Comparison of ENCODE assay signal across 8 cellular contexts in genomic region chr19:47255947-47256687, GRCh38. TPM values are rescaled to one million over a fixed set of nuclear protein-coding genes. Genes with fewer than 3 reads are reported as not detected.
DNase-seq lines count a peak whose midpoint lies in the region; ATAC-seq and TF ChIP-seq lines count a peak whose summit lies in the region.

TSS of gene CCDC9 (plus strand) at chr19:47256525. CDS start at chr19:47258401, 1,876 bp downstream.

- ATAC-seq in HG03175 (IDR thresholded peaks at IDR 0.05; ENCODE audit: unreplicated experiment) (peak; percentile 56), activated B cell treated with CpG ODN at 0.5 μM for 24 hours (ENCODE audit: low read depth) (no peak), left lobe of liver (peak; percentile 56)

- H3K27me3 Mint-ChIP-seq in activated B cell treated with CpG ODN at 0.5 μM for 24 hours = no peaks in the 10 kb centered on the region

- intact Hi-C loops in activated B cell treated with CpG ODN at 0.5 μM for 24 hours (cut with micrococcal nuclease) = loop anchor here (1.0 to 2.0 kb wide), 6 partner anchors 12 to 395 kb away; partner anchors contain the start of genes ARHGAP35, DHX34, TMEM160 and ZC3H4

- peaks cover 38% of the 10 kb centered on the region for H3K4me1 Mint-ChIP-seq in activated B cell treated with CpG ODN at 0.5 μM for 24 hours

- peak within 1 kb of the TSS; percentile 99 for H3K27ac ChIP-seq in cingulate gyrus (ENCODE audit: low read depth, low read length)

- TF ChIP-seq POLR2A in GM18951 (IDR thresholded peaks at IDR 0.05; ENCODE audit: extremely low read depth, insufficient read depth, insufficient read length) = peak; percentile 69

- peaks cover 41% of the 10 kb centered on the region for H3K36me3 Mint-ChIP-seq in activated B cell treated with CpG ODN at 0.5 μM for 24 hours (ENCODE audit: low read depth)

- peak within 1 kb of the TSS; percentile 93 for H3K4me3 Mint-ChIP-seq in activated B cell treated with CpG ODN at 0.5 μM for 24 hours

- CTCF ChIA-PET in activated B cell treated with CpG ODN at 0.5 μM for 24 hours (lab: Charles Lee) = interaction anchor here (1.0 to 1.8 kb wide), 6 partner anchors 8 to 93 kb away, joined by 4 to 18 read pairs (median 9); partner anchors contain the start of genes DHX34 and INAFM1

- in situ Hi-C loops in GM18951 (cut with MboI; ENCODE audit: low sequenced_read_pairs, unreplicated experiment) = loop anchor here (10.0 kb wide), 1 partner anchor 111 kb away; no protein-coding TSS in a partner anchor

- POLR2A ChIA-PET in activated B cell treated with CpG ODN at 0.5 μM for 24 hours (lab: Charles Lee) = interaction anchor here (0.6 to 3.3 kb wide), 43 partner anchors 9 to 1353 kb away, joined by 3 to 144 read pairs (median 5); partner anchors contain the start of genes DHX34, INAFM1, KPTN and NAPA

- H3K9me3 Mint-ChIP-seq in activated B cell treated with CpG ODN at 0.5 μM for 24 hours = no peaks in the 10 kb centered on the region

- DNase-seq in AG09319 (ENCODE audit: extremely low read depth, low read depth) = peak; percentile 92
- DNase-seq in NCI-H2227 treated with DMSO at 0.1 percent for 48 hours (lab: John Stamatoyannopoulos, UW) = peak; percentile 94
- peak; percentile 91 for DNase-seq in activated B cell treated with CpG ODN at 0.5 μM for 24 hours
- DNase-seq in left lobe of liver (ENCODE audit: low spot score) = peak; percentile 97
- peak; percentile 94 for DNase-seq in stimulated activated CD4-positive, alpha-beta T cell treated with anti-CD3 and anti-CD28 coated beads, Interleukin-4, amount 100 ng/mL, for 1 hour

- TF ChIP-seq CTCF in AG09319 (IDR thresholded peaks at IDR 0.05; ENCODE audit: low read depth, low read length) = no peak
- TF ChIP-seq CTCF in activated B cell treated with CpG ODN at 0.5 μM for 24 hours (IDR thresholded peaks at IDR 0.05) = no peak

- H3K27ac Mint-ChIP-seq in activated B cell treated with CpG ODN at 0.5 μM for 24 hours = peak within 1 kb of the TSS; percentile 92

RNA-seq across cellular contexts. Expression of gene CCDC9, which starts in this region (rescaled TPM):
- 43.7 and 47.1 TPM in 2 replicates for total RNA-seq in activated B cell treated with CpG ODN at 0.5 μM for 24 hours
- 10.4 TPM for total RNA-seq in left lobe of liver
